Comparison of ENCODE assay signal across 1 cellular context in genomic region chr18:4352746-4353522, GRCh38.
A peak's percentile ranks its signal among the peaks of the same experiment; 100 is the strongest.
TF ChIP-seq lines count a peak whose summit lies in the region.

No MANE protein-coding gene starts in this region.

TF ChIP-seq in H1, 55 proteins besides CTCF, POLR2A, EP300 and RAD21 (continued from another document):
- TF ChIP-seq RXRA (IDR thresholded peaks at IDR 0.05; ENCODE audit: insufficient read depth, low read depth, low read length) (no peak), CHD1 (IDR thresholded peaks at IDR 0.05; ENCODE audit: low read depth, low read length) (no peak), GABPA (IDR thresholded peaks at IDR 0.05; ENCODE audit: borderline replicate concordance, insufficient read depth, low read length) (no peak), NANOG (IDR thresholded peaks at IDR 0.05; ENCODE audit: insufficient read depth, low read depth, low read length, poor library complexity, severe bottlenecking) (peak; percentile 32), SP1 (IDR thresholded peaks at IDR 0.05; ENCODE audit: low read depth, low read length) (no peak), KDM5A (IDR thresholded peaks at IDR 0.05; ENCODE audit: low read length) (no peak)
- TF ChIP-seq, protein P1, sequence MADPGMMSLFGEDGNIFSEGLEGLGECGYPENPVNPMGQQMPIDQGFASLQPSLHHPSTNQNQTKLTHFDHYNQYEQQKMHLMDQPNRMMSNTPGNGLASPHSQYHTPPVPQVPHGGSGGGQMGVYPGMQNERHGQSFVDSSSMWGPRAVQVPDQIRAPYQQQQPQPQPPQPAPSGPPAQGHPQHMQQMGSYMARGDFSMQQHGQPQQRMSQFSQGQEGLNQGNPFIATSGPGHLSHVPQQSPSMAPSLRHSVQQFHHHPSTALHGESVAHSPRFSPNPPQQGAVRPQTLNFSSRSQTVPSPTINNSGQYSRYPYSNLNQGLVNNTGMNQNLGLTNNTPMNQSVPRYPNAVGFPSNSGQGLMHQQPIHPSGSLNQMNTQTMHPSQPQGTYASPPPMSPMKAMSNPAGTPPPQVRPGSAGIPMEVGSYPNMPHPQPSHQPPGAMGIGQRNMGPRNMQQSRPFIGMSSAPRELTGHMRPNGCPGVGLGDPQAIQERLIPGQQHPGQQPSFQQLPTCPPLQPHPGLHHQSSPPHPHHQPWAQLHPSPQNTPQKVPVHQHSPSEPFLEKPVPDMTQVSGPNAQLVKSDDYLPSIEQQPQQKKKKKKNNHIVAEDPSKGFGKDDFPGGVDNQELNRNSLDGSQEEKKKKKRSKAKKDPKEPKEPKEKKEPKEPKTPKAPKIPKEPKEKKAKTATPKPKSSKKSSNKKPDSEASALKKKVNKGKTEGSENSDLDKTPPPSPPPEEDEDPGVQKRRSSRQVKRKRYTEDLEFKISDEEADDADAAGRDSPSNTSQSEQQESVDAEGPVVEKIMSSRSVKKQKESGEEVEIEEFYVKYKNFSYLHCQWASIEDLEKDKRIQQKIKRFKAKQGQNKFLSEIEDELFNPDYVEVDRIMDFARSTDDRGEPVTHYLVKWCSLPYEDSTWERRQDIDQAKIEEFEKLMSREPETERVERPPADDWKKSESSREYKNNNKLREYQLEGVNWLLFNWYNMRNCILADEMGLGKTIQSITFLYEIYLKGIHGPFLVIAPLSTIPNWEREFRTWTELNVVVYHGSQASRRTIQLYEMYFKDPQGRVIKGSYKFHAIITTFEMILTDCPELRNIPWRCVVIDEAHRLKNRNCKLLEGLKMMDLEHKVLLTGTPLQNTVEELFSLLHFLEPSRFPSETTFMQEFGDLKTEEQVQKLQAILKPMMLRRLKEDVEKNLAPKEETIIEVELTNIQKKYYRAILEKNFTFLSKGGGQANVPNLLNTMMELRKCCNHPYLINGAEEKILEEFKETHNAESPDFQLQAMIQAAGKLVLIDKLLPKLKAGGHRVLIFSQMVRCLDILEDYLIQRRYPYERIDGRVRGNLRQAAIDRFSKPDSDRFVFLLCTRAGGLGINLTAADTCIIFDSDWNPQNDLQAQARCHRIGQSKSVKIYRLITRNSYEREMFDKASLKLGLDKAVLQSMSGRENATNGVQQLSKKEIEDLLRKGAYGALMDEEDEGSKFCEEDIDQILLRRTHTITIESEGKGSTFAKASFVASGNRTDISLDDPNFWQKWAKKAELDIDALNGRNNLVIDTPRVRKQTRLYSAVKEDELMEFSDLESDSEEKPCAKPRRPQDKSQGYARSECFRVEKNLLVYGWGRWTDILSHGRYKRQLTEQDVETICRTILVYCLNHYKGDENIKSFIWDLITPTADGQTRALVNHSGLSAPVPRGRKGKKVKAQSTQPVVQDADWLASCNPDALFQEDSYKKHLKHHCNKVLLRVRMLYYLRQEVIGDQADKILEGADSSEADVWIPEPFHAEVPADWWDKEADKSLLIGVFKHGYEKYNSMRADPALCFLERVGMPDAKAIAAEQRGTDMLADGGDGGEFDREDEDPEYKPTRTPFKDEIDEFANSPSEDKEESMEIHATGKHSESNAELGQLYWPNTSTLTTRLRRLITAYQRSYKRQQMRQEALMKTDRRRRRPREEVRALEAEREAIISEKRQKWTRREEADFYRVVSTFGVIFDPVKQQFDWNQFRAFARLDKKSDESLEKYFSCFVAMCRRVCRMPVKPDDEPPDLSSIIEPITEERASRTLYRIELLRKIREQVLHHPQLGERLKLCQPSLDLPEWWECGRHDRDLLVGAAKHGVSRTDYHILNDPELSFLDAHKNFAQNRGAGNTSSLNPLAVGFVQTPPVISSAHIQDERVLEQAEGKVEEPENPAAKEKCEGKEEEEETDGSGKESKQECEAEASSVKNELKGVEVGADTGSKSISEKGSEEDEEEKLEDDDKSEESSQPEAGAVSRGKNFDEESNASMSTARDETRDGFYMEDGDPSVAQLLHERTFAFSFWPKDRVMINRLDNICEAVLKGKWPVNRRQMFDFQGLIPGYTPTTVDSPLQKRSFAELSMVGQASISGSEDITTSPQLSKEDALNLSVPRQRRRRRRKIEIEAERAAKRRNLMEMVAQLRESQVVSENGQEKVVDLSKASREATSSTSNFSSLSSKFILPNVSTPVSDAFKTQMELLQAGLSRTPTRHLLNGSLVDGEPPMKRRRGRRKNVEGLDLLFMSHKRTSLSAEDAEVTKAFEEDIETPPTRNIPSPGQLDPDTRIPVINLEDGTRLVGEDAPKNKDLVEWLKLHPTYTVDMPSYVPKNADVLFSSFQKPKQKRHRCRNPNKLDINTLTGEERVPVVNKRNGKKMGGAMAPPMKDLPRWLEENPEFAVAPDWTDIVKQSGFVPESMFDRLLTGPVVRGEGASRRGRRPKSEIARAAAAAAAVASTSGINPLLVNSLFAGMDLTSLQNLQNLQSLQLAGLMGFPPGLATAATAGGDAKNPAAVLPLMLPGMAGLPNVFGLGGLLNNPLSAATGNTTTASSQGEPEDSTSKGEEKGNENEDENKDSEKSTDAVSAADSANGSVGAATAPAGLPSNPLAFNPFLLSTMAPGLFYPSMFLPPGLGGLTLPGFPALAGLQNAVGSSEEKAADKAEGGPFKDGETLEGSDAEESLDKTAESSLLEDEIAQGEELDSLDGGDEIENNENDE (IDR thresholded peaks at IDR 0.05; ENCODE audit: insufficient replicate concordance, low read length) = peak; percentile 56
